In genomic region chr2:177897278-177897677, GRCh38 we compare ENCODE assay signal across 17 cellular contexts.
A peak's percentile ranks its signal among the peaks of the same experiment; 100 is the strongest.
DNase-seq lines count a peak whose midpoint lies in the region; ATAC-seq and TF ChIP-seq lines count a peak whose summit lies in the region.
"Had no signal": no experiment of that assay in that cellular context is flagged by ENCODE, and none has a peak within 500 bp of the region (broad histone marks: within the 10 kb centered on the region; RNA-seq: fewer than 3 reads in every experiment).

No MANE protein-coding gene starts in this region.

- WGBS in IMR-90 (ENCODE audit: extremely low coverage in 2 of 2, insufficient read length in 1 of 2), 2 experiments, result no CpG with 5 or more reads among the region's 5 CpGs
- no CpG with 5 or more reads among the region's 5 CpGs for WGBS in mesendoderm (ENCODE audit: extremely low coverage, insufficient coverage, low lambda C conversion rate)

- H3K4me1 ChIP-seq in IMR-90 (ENCODE audit: control insufficient read depth, insufficient read depth, low read length) (no peaks in the 10 kb centered on the region), mesendoderm (ENCODE audit: control insufficient read depth, low read depth, low read length) (peaks cover 5% of the 10 kb centered on the region)
- H3K4me1 ChIP-seq: BLaER1 had no signal

- H3K79me1 ChIP-seq in IMR-90 (ENCODE audit: low read depth in 1 of 2, low read length in 2 of 2) (no peaks in the 10 kb centered on the region), mesendoderm (ENCODE audit: low read length) (no peaks in the 10 kb centered on the region)

- H3K27me3 ChIP-seq in IMR-90 (ENCODE audit: control insufficient read depth, insufficient read depth, low read length) (no peaks in the 10 kb centered on the region), mesendoderm (ENCODE audit: insufficient read depth, low read length, poor library complexity) (no peaks in the 10 kb centered on the region)
- H3K27me3 ChIP-seq: BLaER1 had no signal

- POLR2A ChIA-PET in IMR-90 (lab: Charles Lee; ENCODE audit: unreplicated experiment), result no interaction called here

- no peaks in the 10 kb centered on the region for H3K79me2 ChIP-seq in mesendoderm (ENCODE audit: control insufficient read depth, insufficient read depth, low read length)

- H3K9me3 ChIP-seq in IMR-90 (ENCODE audit: control insufficient read depth, insufficient read depth, low read length), result no peaks in the 10 kb centered on the region
- H3K9me3 ChIP-seq: BLaER1 had no signal

- H2AK5ac ChIP-seq in IMR-90 (ENCODE audit: low read depth, low read length), result no peak overlapping the region
- H2AK5ac ChIP-seq in mesendoderm (ENCODE audit: low read length), result no peak overlapping the region

- ATAC-seq in IMR-90 (ENCODE audit: low read depth), result no peak
- no peak for ATAC-seq in HG02970 (IDR thresholded peaks at IDR 0.05; ENCODE audit: low FRiP score, unreplicated experiment)
- no peak for ATAC-seq in HG03159 (IDR thresholded peaks at IDR 0.05; ENCODE audit: unreplicated experiment)

- H3K4me3 ChIP-seq in IMR-90 (ENCODE audit: insufficient read depth, low read depth, low read length) (no peak overlapping the region), mesendoderm (ENCODE audit: low read length) (no peak overlapping the region)
- H3K4me3 ChIP-seq: BLaER1 had no signal

- BruUV-seq in IMR-90 (replicated peaks; lab: Mats Ljungman, UMichigan), result no TSS peak

- H3K18ac ChIP-seq in IMR-90 (ENCODE audit: low read depth, low read length), result no peak overlapping the region
- H3K18ac ChIP-seq in mesendoderm (ENCODE audit: low read length), result no peak overlapping the region

- H2AK9ac ChIP-seq in IMR-90 (replicated peaks; ENCODE audit: low read depth, low read length, poor library complexity), result no peak overlapping the region

- H2BK120ac ChIP-seq in IMR-90 (ENCODE audit: low read depth, low read length) (no peak overlapping the region), mesendoderm (ENCODE audit: low read depth, low read length) (no peak overlapping the region)

- no peak overlapping the region for H2BK20ac ChIP-seq in IMR-90 (ENCODE audit: low read depth, low read length)

- H3K27ac Mint-ChIP-seq in endothelial cell (ENCODE audit: unreplicated experiment), result peak overlapping the region; percentile 74
- H3K27ac Mint-ChIP-seq: CD14-positive monocyte; CD4-positive, alpha-beta memory T cell; HFFc6 had no signal

- H3K4me3 Mint-ChIP-seq in endothelial cell (ENCODE audit: unreplicated experiment), result no peak overlapping the region
- H3K4me3 Mint-ChIP-seq: CD14-positive monocyte; CD4-positive, alpha-beta memory T cell; HFFc6 had no signal

- no peak overlapping the region for H4K5ac ChIP-seq in IMR-90 (ENCODE audit: low read depth, low read length)
- no peak overlapping the region for H4K5ac ChIP-seq in mesendoderm (ENCODE audit: low read length)

- peak overlapping the region; percentile 43 for H2AFZ ChIP-seq in IMR-90 (replicated peaks; ENCODE audit: low read length, poor library complexity)

- TF ChIP-seq CTCF in IMR-90 (conservative IDR thresholded peaks at IDR 0.05; ENCODE audit: low read depth, low read length) (no peak), endothelial cell (IDR thresholded peaks at IDR 0.05; ENCODE audit: unreplicated experiment) (no peak)

- H3K14ac ChIP-seq in IMR-90 (replicated peaks; ENCODE audit: low read depth, low read length), result no peak overlapping the region

- TF ChIP-seq POLR2A in IMR-90 (IDR thresholded peaks at IDR 0.05; ENCODE audit: low read depth, low read length), result no peak

- no peak overlapping the region for H2BK5ac ChIP-seq in IMR-90 (ENCODE audit: low read depth, low read length, poor library complexity, severe bottlenecking)
- H2BK5ac ChIP-seq in mesendoderm (ENCODE audit: low read length), result no peak overlapping the region

- no peak overlapping the region for H3K27ac ChIP-seq in IMR-90 (ENCODE audit: insufficient read depth, low read length)
- H3K27ac ChIP-seq in mesendoderm (ENCODE audit: low read depth, low read length), result no peak overlapping the region
- H3K27ac ChIP-seq: BLaER1 had no signal

- no peaks in the 10 kb centered on the region for H4K20me1 ChIP-seq in IMR-90 (ENCODE audit: insufficient read depth, low read length)
- H4K20me1 ChIP-seq: BLaER1 had no signal

- no peaks in the 10 kb centered on the region for H3K27me3 Mint-ChIP-seq in endothelial cell (ENCODE audit: unreplicated experiment)

- H3K9ac ChIP-seq in IMR-90 (ENCODE audit: low read depth, low read length) (no peak overlapping the region), mesendoderm (ENCODE audit: low read length) (no peak overlapping the region)
- H3K9ac ChIP-seq: BLaER1 had no signal

- DNase-seq in NCI-H345 (lab: John Stamatoyannopoulos, UW), result peak; percentile 4
- DNase-seq in NCI-H345 treated with DMSO at 0.1 percent for 48 hours (lab: John Stamatoyannopoulos, UW; ENCODE audit: unreplicated experiment), result no peak
- DNase-seq in IMR-90, result no peak
- no peak for DNase-seq in endothelial cell (ENCODE audit: low spot score)
- peak; percentile 42 for DNase-seq in mesendoderm
- DNase-seq in NCI-H1048 (lab: John Stamatoyannopoulos, UW), result no peak
- DNase-seq: 8988T; CD4-positive, alpha-beta memory T cell; DMS153; DMS79; GF-D8; HCEC 1CT; HFFc6 had no signal

- no peak overlapping the region for H3K56ac ChIP-seq in IMR-90 (ENCODE audit: extremely low read depth, insufficient read depth, low read length)
- peak overlapping the region; percentile 40 for H3K56ac ChIP-seq in mesendoderm (ENCODE audit: low read length)

- no peaks in the 10 kb centered on the region for H3K9me3 Mint-ChIP-seq in endothelial cell (ENCODE audit: unreplicated experiment)
- H3K9me3 Mint-ChIP-seq: CD4-positive, alpha-beta memory T cell; HFFc6 had no signal

- H3K36me3 Mint-ChIP-seq in endothelial cell (ENCODE audit: low read depth, unreplicated experiment), result no peaks in the 10 kb centered on the region
- H3K36me3 Mint-ChIP-seq: CD14-positive monocyte; CD4-positive, alpha-beta memory T cell had no signal

- intact Hi-C loops in IMR-90 (cut with micrococcal nuclease), result no loop called here

- H2BK15ac ChIP-seq in IMR-90 (ENCODE audit: low read depth, low read length) (no peak overlapping the region), mesendoderm (replicated peaks; ENCODE audit: low read depth) (no peak overlapping the region)

- no peaks in the 10 kb centered on the region for H3K36me3 ChIP-seq in IMR-90 (ENCODE audit: control insufficient read depth, insufficient read depth, low read length)
- H3K36me3 ChIP-seq in mesendoderm (ENCODE audit: control insufficient read depth, insufficient read depth, low read length), result no peaks in the 10 kb centered on the region
- H3K36me3 ChIP-seq: BLaER1 had no signal

- in situ Hi-C loops in IMR-90 (cut with MboI; ENCODE audit: low sequenced_read_pairs), result no loop called here

- H3K4me1 Mint-ChIP-seq in endothelial cell (ENCODE audit: unreplicated experiment), result peaks cover 28% of the 10 kb centered on the region
- H3K4me1 Mint-ChIP-seq: CD14-positive monocyte; CD4-positive, alpha-beta memory T cell had no signal

- H4K8ac ChIP-seq in IMR-90 (ENCODE audit: low read depth in 2 of 2, low read length in 2 of 2) (no peak overlapping the region), mesendoderm (ENCODE audit: low read depth, low read length) (no peak overlapping the region)

- CTCF ChIA-PET in IMR-90 (lab: Yijun Ruan, JAX), result interaction anchor here (1.3 kb wide), 1 partner anchor 9 kb away, joined by 4 read pairs; no protein-coding TSS in a partner anchor

- no peak overlapping the region for H3K4ac ChIP-seq in IMR-90 (ENCODE audit: low read depth, low read length)
- H3K4ac ChIP-seq in mesendoderm (ENCODE audit: low read depth, low read length), result no peak overlapping the region

- no peaks in the 10 kb centered on the region for H3K9me1 ChIP-seq in IMR-90 (ENCODE audit: insufficient read depth, low read length)

- TF ChIP-seq RAD21 in IMR-90 (IDR thresholded peaks at IDR 0.05; ENCODE audit: low read length), result no peak

- H3K4me2 ChIP-seq in IMR-90 (ENCODE audit: low read depth, low read length) (no peak overlapping the region), mesendoderm (ENCODE audit: low read length) (no peak overlapping the region)
- H3K4me2 ChIP-seq: BLaER1 had no signal

- dilution Hi-C loops in IMR-90 (cut with HindIII; ENCODE audit: low sequenced_read_pairs, unreplicated experiment), result no loop called here

- H4K91ac ChIP-seq in IMR-90 (ENCODE audit: insufficient read depth, low read depth, low read length), result no peak overlapping the region

- H3K23ac ChIP-seq in IMR-90 (ENCODE audit: low read depth, low read length) (no peak overlapping the region), mesendoderm (ENCODE audit: low read length) (no peak overlapping the region)

TF ChIP-seq in IMR-90, 13 proteins besides CTCF, POLR2A, EP300 and RAD21:
- TF ChIP-seq FOS (IDR thresholded peaks at IDR 0.05; ENCODE audit: low read depth, low read length) (no peak), USF2 (IDR thresholded peaks at IDR 0.05; ENCODE audit: low read depth, low read length) (no peak), NFE2L2 (IDR thresholded peaks at IDR 0.05; ENCODE audit: low read depth, low read length) (no peak), MAZ (IDR thresholded peaks at IDR 0.05; ENCODE audit: borderline replicate concordance, low read depth, low read length) (no peak)
TF ChIP-seq in IMR-90: peak in this region for 0.

Comparison
In these comparisons a context has a peak if more than half of its experiments do, and no peak if none do; other contexts are left out.
1. DNase-seq: peak in NCI-H345 (single experiment) and mesendoderm (single experiment); none in NCI-H345 treated with DMSO at 0.1 percent for 48 hours (single experiment), IMR-90 (single experiment), endothelial cell (single experiment) and NCI-H1048 (single experiment).